7 cellular contexts compared by ENCODE assay signal in genomic region chr7:118184392-118184899, GRCh38. TPM values are rescaled to one million over a fixed set of nuclear protein-coding genes. Genes with fewer than 3 reads are reported as not detected.
DNase-seq lines count a peak whose midpoint lies in the region; ATAC-seq and TF ChIP-seq lines count a peak whose summit lies in the region.

No MANE protein-coding gene starts in this region.

- no peaks in the 10 kb centered on the region for H3K9me2 ChIP-seq in PC-3 (replicated peaks; ENCODE audit: low read length)

- H4K20me1 ChIP-seq in PC-3 (ENCODE audit: low read length) = no peaks in the 10 kb centered on the region

- DNase-seq in PC-3 (no peak), HUDEP-2 (lab: John Stamatoyannopoulos, UW; ENCODE audit: unreplicated experiment in 76 of 76) (no peak)

- peak overlapping the region; percentile 97 for H3K4me2 ChIP-seq in PC-3 (ENCODE audit: low read length)

- H3K9me3 ChIP-seq in PC-3 (ENCODE audit: low read length) = no peaks in the 10 kb centered on the region
- no peaks in the 10 kb centered on the region for H3K9me3 ChIP-seq in ectodermal cell (ENCODE audit: control insufficient read depth, low read length)

- H3F3A ChIP-seq in PC-3 (ENCODE audit: low read length, unreplicated experiment) = no peaks in the 10 kb centered on the region

- H2AFZ ChIP-seq in PC-3 (ENCODE audit: low read length) = peak overlapping the region; percentile 93

- intact Hi-C loops in PC-3 (cut with micrococcal nuclease) = loop anchor here (2.0 to 5.0 kb wide), 2 partner anchors 232 to 312 kb away; partner anchors contain the start of gene CTTNBP2

- H3K4me3 ChIP-seq in PC-3 (ENCODE audit: low read length) = peak overlapping the region; percentile 100
- peak overlapping the region; percentile 85 for H3K4me3 ChIP-seq in ectodermal cell (ENCODE audit: insufficient read depth, low read depth, low read length)

- ATAC-seq in GM21723 (IDR thresholded peaks at IDR 0.05; ENCODE audit: unreplicated experiment) = peak; percentile 23
- ATAC-seq in PC-3 = no peak
- no peak for ATAC-seq in HG03432 (IDR thresholded peaks at IDR 0.05; ENCODE audit: unreplicated experiment)
- no peak for ATAC-seq in HG02588 (IDR thresholded peaks at IDR 0.05; ENCODE audit: unreplicated experiment)

- peaks cover 35% of the 10 kb centered on the region for H3K36me3 Mint-ChIP-seq in nephron (ENCODE audit: low read depth)

- H3K27me3 Mint-ChIP-seq in nephron (ENCODE audit: low read depth) = no peaks in the 10 kb centered on the region

- POLR2A ChIA-PET in PC-3 (lab: Charles Lee; ENCODE audit: unreplicated experiment) = interaction anchor here (0.5 to 0.6 kb wide), 2 partner anchors 105 to 338 kb away, joined by 3 to 4 read pairs; no protein-coding TSS in a partner anchor

- H3K4me1 Mint-ChIP-seq in nephron = peaks cover 21% of the 10 kb centered on the region

- H3K79me2 ChIP-seq in PC-3 (ENCODE audit: low read length) = peaks cover 49% of the 10 kb centered on the region

- peak overlapping the region; percentile 99 to 100 (median 99) for H3K27ac Mint-ChIP-seq in nephron

- H3K27me3 ChIP-seq in PC-3 (ENCODE audit: low read length) = no peaks in the 10 kb centered on the region
- H3K27me3 ChIP-seq in ectodermal cell (ENCODE audit: control insufficient read depth, insufficient read depth, low read length, poor library complexity, severe bottlenecking) = no peaks in the 10 kb centered on the region

- TSS peak; percentile 67 for BruUV-seq in PC-3 (replicated peaks; lab: Mats Ljungman, UMichigan)

- peak overlapping the region; percentile 99 for H3K9ac ChIP-seq in PC-3 (ENCODE audit: low read length)

- H3K4me3 Mint-ChIP-seq in nephron = peak overlapping the region; percentile 94 to 95 (median 95)

- no peak for TF ChIP-seq CTCF in PC-3 (conservative IDR thresholded peaks at IDR 0.05; ENCODE audit: low read depth, low read length)
- TF ChIP-seq CTCF in nephron (IDR thresholded peaks at IDR 0.05; ENCODE audit: unreplicated experiment in 3 of 3) = no peak

- H3K9me3 Mint-ChIP-seq in nephron = no peaks in the 10 kb centered on the region

- H3K4me1 ChIP-seq in PC-3 (ENCODE audit: insufficient read depth, low read length) (peaks cover 21% of the 10 kb centered on the region; the same call in 1 of the 2 replicates), ectodermal cell (ENCODE audit: control insufficient read depth, insufficient read depth, low read length) (no peaks in the 10 kb centered on the region)

- WGBS in ectodermal cell, 2 experiments = 4 to 6% methylated on average over 18 of the region's 18 CpGs

- peaks cover 19% of the 10 kb centered on the region; the same call in 1 of the 2 replicates for H3K36me3 ChIP-seq in PC-3 (ENCODE audit: low read depth, low read length)
- H3K36me3 ChIP-seq in ectodermal cell (ENCODE audit: control insufficient read depth, insufficient read depth, low read length) = peaks cover 11% of the 10 kb centered on the region

- CTCF ChIA-PET in PC-3 (lab: Charles Lee) = no interaction called here

- H3K27ac ChIP-seq in PC-3 (ENCODE audit: low read length) (peak overlapping the region; percentile 57), ectodermal cell (ENCODE audit: insufficient read depth, low read depth, low read length, poor library complexity, severe bottlenecking) (peak overlapping the region; percentile 37)

RNA-seq across cellular contexts. Expression of gene LSM8, which starts 0.5 kb away (rescaled TPM):
- 41.2 and 55.1 TPM in 2 replicates for total RNA-seq in PC-3 (2014; rRNA removed)
- 60.1 TPM for polyA plus RNA-seq in ectodermal cell (2013, experiment 1 of 4)
- polyA plus RNA-seq in ectodermal cell (2013, experiment 2 of 4) = 60.5 TPM
- 44.6 TPM for polyA plus RNA-seq in ectodermal cell (2013, experiment 3 of 4)
- 49.8 TPM for polyA plus RNA-seq in ectodermal cell (2013, experiment 4 of 4)

RNA-seq across cellular contexts. Expression of gene ANKRD7, which starts 40.1 kb away (rescaled TPM):
- not detected in 2 replicates for total RNA-seq in PC-3 (2014; rRNA removed)
- not detected for polyA plus RNA-seq in ectodermal cell (2013, experiment 1 of 4)
- not detected for polyA plus RNA-seq in ectodermal cell (2013, experiment 2 of 4)
- polyA plus RNA-seq in ectodermal cell (2013, experiment 3 of 4) = not detected
- not detected for polyA plus RNA-seq in ectodermal cell (2013, experiment 4 of 4)
